In the genomic region with DNA sequence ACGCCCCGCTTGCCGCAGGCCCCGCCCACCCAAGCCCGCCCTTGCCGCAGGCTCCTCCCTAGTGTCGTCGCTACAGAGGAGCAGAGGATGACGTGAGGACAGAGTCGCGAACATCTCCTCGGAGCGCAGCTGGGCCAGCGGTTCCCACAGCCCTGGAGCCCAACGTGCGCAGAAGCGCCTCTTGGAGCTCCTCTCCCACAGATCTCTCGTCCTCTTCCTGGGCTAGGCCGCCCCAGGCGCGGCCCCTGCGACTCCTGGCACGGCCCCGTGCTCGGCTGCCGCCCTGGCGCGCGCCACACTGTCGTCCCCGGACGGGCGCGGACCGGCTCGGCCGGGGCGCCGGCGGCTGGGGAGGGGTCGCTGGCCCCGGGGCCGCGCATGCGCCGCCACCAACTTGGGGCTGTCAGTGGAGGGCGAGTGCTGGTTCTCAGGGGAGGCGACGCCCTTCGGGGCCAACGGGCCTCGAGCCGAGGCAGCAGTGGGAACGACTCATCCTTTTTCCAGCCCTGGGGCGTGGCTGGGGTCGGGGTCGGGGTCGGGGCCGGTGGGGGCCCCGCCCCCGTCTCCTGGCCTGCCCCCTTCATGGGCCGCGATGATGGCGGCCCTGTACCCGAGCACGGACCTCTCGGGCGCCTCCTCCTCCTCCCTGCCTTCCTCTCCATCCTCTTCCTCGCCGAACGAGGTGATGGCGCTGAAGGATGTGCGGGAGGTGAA, we compare ENCODE assay signal across 1 cellular context.
TF ChIP-seq lines count a peak whose summit lies in the region.

A gene (plus strand): TSS at position 67 of the 714 bp plus-strand sequence. CDS start 526 bp downstream, at position 593.

TF ChIP-seq in K562, 482 proteins besides CTCF, POLR2A, EP300 and RAD21 (continued from another document and continues in another):
- no peak for TF ChIP-seq JUN (IDR thresholded peaks at IDR 0.05; ENCODE audit: borderline replicate concordance, low read depth, low read length)
- TF ChIP-seq JUN (CRISPR knock-in tag; IDR thresholded peaks at IDR 0.05; ENCODE audit: borderline replicate concordance), result no peak
- TF ChIP-seq RBM22 (IDR thresholded peaks at IDR 0.05; ENCODE audit: low read depth, low read length, poor library complexity, severe bottlenecking), result no peak
- no peak for TF ChIP-seq FOXJ2 (tag; IDR thresholded peaks at IDR 0.05)
- peak; percentile 67 for TF ChIP-seq RBBP5 (IDR thresholded peaks at IDR 0.05; ENCODE audit: borderline replicate concordance, insufficient read depth, low read length, poor library complexity, severe bottlenecking)
- TF ChIP-seq ARHGAP35 (IDR thresholded peaks at IDR 0.05; ENCODE audit: partially characterized antibody), result no peak
- TF ChIP-seq, protein P1, sequence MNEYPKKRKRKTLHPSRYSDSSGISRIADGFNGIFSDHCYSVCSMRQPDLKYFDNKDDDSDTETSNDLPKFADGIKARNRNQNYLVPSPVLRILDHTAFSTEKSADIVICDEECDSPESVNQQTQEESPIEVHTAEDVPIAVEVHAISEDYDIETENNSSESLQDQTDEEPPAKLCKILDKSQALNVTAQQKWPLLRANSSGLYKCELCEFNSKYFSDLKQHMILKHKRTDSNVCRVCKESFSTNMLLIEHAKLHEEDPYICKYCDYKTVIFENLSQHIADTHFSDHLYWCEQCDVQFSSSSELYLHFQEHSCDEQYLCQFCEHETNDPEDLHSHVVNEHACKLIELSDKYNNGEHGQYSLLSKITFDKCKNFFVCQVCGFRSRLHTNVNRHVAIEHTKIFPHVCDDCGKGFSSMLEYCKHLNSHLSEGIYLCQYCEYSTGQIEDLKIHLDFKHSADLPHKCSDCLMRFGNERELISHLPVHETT (CRISPR knock-in tag; conservative IDR thresholded peaks at IDR 0.05 in 1 of 2, IDR thresholded peaks at IDR 0.05 in 1 of 2), result no peak
- TF ChIP-seq MBD2 (IDR thresholded peaks at IDR 0.05; ENCODE audit: borderline replicate concordance, low read depth), result peak; percentile 25; the same call in 1 of the 2 replicates
- TF ChIP-seq, protein P2, sequence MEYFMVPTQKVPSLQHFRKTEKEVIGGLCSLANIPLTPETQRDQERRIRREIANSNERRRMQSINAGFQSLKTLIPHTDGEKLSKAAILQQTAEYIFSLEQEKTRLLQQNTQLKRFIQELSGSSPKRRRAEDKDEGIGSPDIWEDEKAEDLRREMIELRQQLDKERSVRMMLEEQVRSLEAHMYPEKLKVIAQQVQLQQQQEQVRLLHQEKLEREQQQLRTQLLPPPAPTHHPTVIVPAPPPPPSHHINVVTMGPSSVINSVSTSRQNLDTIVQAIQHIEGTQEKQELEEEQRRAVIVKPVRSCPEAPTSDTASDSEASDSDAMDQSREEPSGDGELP (CRISPR knock-in tag; IDR thresholded peaks at IDR 0.05; ENCODE audit: borderline replicate concordance), result peak; percentile 74
- TF ChIP-seq NFE2L1 (tag; IDR thresholded peaks at IDR 0.05; ENCODE audit: borderline replicate concordance, low read depth), result no peak
- peak; percentile 69 for TF ChIP-seq CREB1 (IDR thresholded peaks at IDR 0.05)
- peak; percentile 51 for TF ChIP-seq CREB1 (CRISPR knock-in tag; IDR thresholded peaks at IDR 0.05)
- no peak for TF ChIP-seq HSF4 (CRISPR knock-in tag; IDR thresholded peaks at IDR 0.05; ENCODE audit: borderline replicate concordance)
- no peak for TF ChIP-seq ZC3H11A (IDR thresholded peaks at IDR 0.05; ENCODE audit: low read depth, low read length)
- TF ChIP-seq POLR2AphosphoS5 (IDR thresholded peaks at IDR 0.05; ENCODE audit: control insufficient read depth, insufficient read depth, low read depth, low read length), result peak; percentile 86
- TF ChIP-seq RB1 (IDR thresholded peaks at IDR 0.05; ENCODE audit: low read depth), result peak; percentile 75
- TF ChIP-seq PTRF (tag; IDR thresholded peaks at IDR 0.05), result no peak
- peak; percentile 62 for TF ChIP-seq SUPT5H (IDR thresholded peaks at IDR 0.05)
- TF ChIP-seq RFX5 (IDR thresholded peaks at IDR 0.05; ENCODE audit: low read depth, low read length), result no peak
- no peak for TF ChIP-seq EHMT2 (IDR thresholded peaks at IDR 0.05)
- no peak for TF ChIP-seq SRSF9 (IDR thresholded peaks at IDR 0.05; ENCODE audit: borderline replicate concordance, low read depth, low read length)
- TF ChIP-seq, protein P3, sequence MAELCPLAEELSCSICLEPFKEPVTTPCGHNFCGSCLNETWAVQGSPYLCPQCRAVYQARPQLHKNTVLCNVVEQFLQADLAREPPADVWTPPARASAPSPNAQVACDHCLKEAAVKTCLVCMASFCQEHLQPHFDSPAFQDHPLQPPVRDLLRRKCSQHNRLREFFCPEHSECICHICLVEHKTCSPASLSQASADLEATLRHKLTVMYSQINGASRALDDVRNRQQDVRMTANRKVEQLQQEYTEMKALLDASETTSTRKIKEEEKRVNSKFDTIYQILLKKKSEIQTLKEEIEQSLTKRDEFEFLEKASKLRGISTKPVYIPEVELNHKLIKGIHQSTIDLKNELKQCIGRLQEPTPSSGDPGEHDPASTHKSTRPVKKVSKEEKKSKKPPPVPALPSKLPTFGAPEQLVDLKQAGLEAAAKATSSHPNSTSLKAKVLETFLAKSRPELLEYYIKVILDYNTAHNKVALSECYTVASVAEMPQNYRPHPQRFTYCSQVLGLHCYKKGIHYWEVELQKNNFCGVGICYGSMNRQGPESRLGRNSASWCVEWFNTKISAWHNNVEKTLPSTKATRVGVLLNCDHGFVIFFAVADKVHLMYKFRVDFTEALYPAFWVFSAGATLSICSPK (IDR thresholded peaks at IDR 0.05; ENCODE audit: borderline replicate concordance), result no peak
- TF ChIP-seq GTF2E2 (tag; IDR thresholded peaks at IDR 0.05), result peak; percentile 89
- TF ChIP-seq, protein P4, sequence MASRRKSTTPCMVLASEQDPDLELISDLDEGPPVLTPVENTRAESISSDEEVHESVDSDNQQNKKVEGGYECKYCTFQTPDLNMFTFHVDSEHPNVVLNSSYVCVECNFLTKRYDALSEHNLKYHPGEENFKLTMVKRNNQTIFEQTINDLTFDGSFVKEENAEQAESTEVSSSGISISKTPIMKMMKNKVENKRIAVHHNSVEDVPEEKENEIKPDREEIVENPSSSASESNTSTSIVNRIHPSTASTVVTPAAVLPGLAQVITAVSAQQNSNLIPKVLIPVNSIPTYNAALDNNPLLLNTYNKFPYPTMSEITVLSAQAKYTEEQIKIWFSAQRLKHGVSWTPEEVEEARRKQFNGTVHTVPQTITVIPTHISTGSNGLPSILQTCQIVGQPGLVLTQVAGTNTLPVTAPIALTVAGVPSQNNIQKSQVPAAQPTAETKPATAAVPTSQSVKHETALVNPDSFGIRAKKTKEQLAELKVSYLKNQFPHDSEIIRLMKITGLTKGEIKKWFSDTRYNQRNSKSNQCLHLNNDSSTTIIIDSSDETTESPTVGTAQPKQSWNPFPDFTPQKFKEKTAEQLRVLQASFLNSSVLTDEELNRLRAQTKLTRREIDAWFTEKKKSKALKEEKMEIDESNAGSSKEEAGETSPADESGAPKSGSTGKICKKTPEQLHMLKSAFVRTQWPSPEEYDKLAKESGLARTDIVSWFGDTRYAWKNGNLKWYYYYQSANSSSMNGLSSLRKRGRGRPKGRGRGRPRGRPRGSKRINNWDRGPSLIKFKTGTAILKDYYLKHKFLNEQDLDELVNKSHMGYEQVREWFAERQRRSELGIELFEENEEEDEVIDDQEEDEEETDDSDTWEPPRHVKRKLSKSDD (conservative IDR thresholded peaks at IDR 0.05; ENCODE audit: low read length), result no peak
- no peak for TF ChIP-seq CBX1 (IDR thresholded peaks at IDR 0.05; ENCODE audit: low read depth)
- TF ChIP-seq FOXK2 (conservative IDR thresholded peaks at IDR 0.05 in 1 of 2, IDR thresholded peaks at IDR 0.05 in 1 of 2; ENCODE audit: low read depth in 2 of 2), result no peak
- peak; percentile 33; the same call in 1 of the 2 replicates for TF ChIP-seq DMBX1 (CRISPR knock-in tag; IDR thresholded peaks at IDR 0.05; ENCODE audit: borderline replicate concordance)
- no peak for TF ChIP-seq KLF13 (tag; IDR thresholded peaks at IDR 0.05; ENCODE audit: borderline replicate concordance, low read depth)
- TF ChIP-seq NRF1 (conservative IDR thresholded peaks at IDR 0.05 in 1 of 2, IDR thresholded peaks at IDR 0.05 in 1 of 2), result peak; percentile 76 to 85; a peak in 3 of 4 replicates
- TF ChIP-seq, protein P5, sequence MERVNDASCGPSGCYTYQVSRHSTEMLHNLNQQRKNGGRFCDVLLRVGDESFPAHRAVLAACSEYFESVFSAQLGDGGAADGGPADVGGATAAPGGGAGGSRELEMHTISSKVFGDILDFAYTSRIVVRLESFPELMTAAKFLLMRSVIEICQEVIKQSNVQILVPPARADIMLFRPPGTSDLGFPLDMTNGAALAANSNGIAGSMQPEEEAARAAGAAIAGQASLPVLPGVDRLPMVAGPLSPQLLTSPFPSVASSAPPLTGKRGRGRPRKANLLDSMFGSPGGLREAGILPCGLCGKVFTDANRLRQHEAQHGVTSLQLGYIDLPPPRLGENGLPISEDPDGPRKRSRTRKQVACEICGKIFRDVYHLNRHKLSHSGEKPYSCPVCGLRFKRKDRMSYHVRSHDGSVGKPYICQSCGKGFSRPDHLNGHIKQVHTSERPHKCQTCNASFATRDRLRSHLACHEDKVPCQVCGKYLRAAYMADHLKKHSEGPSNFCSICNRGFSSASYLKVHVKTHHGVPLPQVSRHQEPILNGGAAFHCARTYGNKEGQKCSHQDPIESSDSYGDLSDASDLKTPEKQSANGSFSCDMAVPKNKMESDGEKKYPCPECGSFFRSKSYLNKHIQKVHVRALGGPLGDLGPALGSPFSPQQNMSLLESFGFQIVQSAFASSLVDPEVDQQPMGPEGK (CRISPR knock-in tag; IDR thresholded peaks at IDR 0.05; ENCODE audit: borderline replicate concordance), result no peak
- TF ChIP-seq, protein P6, sequence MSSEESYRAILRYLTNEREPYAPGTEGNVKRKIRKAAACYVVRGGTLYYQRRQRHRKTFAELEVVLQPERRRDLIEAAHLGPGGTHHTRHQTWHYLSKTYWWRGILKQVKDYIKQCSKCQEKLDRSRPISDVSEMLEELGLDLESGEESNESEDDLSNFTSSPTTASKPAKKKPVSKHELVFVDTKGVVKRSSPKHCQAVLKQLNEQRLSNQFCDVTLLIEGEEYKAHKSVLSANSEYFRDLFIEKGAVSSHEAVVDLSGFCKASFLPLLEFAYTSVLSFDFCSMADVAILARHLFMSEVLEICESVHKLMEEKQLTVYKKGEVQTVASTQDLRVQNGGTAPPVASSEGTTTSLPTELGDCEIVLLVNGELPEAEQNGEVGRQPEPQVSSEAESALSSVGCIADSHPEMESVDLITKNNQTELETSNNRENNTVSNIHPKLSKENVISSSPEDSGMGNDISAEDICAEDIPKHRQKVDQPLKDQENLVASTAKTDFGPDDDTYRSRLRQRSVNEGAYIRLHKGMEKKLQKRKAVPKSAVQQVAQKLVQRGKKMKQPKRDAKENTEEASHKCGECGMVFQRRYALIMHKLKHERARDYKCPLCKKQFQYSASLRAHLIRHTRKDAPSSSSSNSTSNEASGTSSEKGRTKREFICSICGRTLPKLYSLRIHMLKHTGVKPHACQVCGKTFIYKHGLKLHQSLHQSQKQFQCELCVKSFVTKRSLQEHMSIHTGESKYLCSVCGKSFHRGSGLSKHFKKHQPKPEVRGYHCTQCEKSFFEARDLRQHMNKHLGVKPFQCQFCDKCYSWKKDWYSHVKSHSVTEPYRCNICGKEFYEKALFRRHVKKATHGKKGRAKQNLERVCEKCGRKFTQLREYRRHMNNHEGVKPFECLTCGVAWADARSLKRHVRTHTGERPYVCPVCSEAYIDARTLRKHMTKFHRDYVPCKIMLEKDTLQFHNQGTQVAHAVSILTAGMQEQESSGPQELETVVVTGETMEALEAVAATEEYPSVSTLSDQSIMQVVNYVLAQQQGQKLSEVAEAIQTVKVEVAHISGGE (CRISPR knock-in tag; IDR thresholded peaks at IDR 0.05), result no peak
- TF ChIP-seq, protein P7, sequence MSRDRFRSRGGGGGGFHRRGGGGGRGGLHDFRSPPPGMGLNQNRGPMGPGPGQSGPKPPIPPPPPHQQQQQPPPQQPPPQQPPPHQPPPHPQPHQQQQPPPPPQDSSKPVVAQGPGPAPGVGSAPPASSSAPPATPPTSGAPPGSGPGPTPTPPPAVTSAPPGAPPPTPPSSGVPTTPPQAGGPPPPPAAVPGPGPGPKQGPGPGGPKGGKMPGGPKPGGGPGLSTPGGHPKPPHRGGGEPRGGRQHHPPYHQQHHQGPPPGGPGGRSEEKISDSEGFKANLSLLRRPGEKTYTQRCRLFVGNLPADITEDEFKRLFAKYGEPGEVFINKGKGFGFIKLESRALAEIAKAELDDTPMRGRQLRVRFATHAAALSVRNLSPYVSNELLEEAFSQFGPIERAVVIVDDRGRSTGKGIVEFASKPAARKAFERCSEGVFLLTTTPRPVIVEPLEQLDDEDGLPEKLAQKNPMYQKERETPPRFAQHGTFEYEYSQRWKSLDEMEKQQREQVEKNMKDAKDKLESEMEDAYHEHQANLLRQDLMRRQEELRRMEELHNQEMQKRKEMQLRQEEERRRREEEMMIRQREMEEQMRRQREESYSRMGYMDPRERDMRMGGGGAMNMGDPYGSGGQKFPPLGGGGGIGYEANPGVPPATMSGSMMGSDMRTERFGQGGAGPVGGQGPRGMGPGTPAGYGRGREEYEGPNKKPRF (IDR thresholded peaks at IDR 0.05; ENCODE audit: low read depth, low read length), result no peak
- TF ChIP-seq, protein P8, sequence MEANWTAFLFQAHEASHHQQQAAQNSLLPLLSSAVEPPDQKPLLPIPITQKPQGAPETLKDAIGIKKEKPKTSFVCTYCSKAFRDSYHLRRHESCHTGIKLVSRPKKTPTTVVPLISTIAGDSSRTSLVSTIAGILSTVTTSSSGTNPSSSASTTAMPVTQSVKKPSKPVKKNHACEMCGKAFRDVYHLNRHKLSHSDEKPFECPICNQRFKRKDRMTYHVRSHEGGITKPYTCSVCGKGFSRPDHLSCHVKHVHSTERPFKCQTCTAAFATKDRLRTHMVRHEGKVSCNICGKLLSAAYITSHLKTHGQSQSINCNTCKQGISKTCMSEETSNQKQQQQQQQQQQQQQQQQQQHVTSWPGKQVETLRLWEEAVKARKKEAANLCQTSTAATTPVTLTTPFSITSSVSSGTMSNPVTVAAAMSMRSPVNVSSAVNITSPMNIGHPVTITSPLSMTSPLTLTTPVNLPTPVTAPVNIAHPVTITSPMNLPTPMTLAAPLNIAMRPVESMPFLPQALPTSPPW (CRISPR knock-in tag; IDR thresholded peaks at IDR 0.05), result peak; percentile 63
- no peak for TF ChIP-seq ZNF354B (CRISPR knock-in tag; IDR thresholded peaks at IDR 0.05)
- TF ChIP-seq SAP30 (IDR thresholded peaks at IDR 0.05; ENCODE audit: borderline replicate concordance, insufficient read depth, low read depth, low read length, poor library complexity, severe bottlenecking), result peak; percentile 41
- TF ChIP-seq L3MBTL2 (IDR thresholded peaks at IDR 0.05), result no peak
- no peak for TF ChIP-seq BMI1 (IDR thresholded peaks at IDR 0.05; ENCODE audit: low read length)
- TF ChIP-seq KHSRP (IDR thresholded peaks at IDR 0.05), result no peak
- peak; percentile 57 for TF ChIP-seq KDM5B (IDR thresholded peaks at IDR 0.05; ENCODE audit: insufficient replicate concordance, low read depth, low read length)
